27 cellular contexts compared by ENCODE assay signal in the genomic region with DNA sequence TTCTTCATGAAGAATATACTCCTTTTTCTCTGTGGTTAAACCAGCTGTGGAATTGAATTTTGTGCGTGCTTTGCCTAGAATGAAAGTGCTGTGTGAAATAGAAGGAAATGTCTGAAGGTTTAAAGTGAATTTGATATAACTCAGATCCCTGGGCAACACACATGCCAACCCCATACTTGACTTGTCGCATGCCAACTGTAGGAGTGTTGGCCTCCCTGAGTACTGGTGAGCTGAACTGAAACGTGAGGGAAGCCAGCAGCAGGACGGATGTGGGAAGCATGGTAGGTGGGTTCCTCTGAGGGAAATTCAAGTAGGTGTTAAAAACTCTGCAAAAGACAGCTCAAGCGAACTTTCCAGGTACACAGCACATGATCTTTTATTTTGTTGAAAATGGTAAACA.
"Had no signal": no experiment of that assay in that cellular context is flagged by ENCODE, and none has a peak within 500 bp of the region (broad histone marks: within the 10 kb centered on the region; RNA-seq: fewer than 3 reads in every experiment).

No MANE protein-coding gene starts in this region.

- H3K27me3 ChIP-seq: body of pancreas, cardiac muscle cell, dorsolateral prefrontal cortex had no signal

- FAIRE-seq: frontal cortex had no signal

- DNase-seq: activated CD4-positive, alpha-beta memory T cell treated with anti-CD3 and anti-CD28 coated beads, Interleukin-2, amount 10 ng/mL, durations not matched to agents 7 days and 5 days; activated CD4-positive, alpha-beta T cell treated with anti-CD3 and anti-CD28 coated beads for 1 hour; activated CD4-positive, alpha-beta T cell treated with anti-CD3 and anti-CD28 coated beads for 4 hours; activated CD4-positive, alpha-beta T cell treated with anti-CD3 and anti-CD28 coated beads, Interleukin-2, amount 10 ng/mL, durations not matched to agents 7 days and 5 days; activated CD4-positive, alpha-beta T cell treated with anti-CD3 and anti-CD28 coated beads, Interleukin-2, amount 50 U/mL, for 4 hours; activated CD8-positive, alpha-beta memory T cell treated with anti-CD3 and anti-CD28 coated beads, Interleukin-2, amount 50 U/mL, for 48 hours; activated gamma-delta T cell; activated naive CD4-positive, alpha-beta T cell; activated naive CD4-positive, alpha-beta T cell treated with anti-CD3 and anti-CD28 coated beads, Interleukin-2, amount 10 ng/mL, durations not matched to agents 7 days and 5 days; activated T-cell treated with anti-CD3 and anti-CD28 coated beads for 4 hours; activated T-cell treated with anti-CD3 and anti-CD28 coated beads, Interleukin-2, amount 50 U/mL, for 24 hours; activated T-cell treated with anti-CD3 and anti-CD28 coated beads, Interleukin-2, amount 50 U/mL, for 72 hours; amniotic stem cell; anterior cingulate cortex; body of pancreas; dorsolateral prefrontal cortex; effector memory CD4-positive, alpha-beta T cell; endodermal cell; foreskin fibroblast; head of caudate nucleus; T-helper 2 cell had no signal

- H3K27ac ChIP-seq: body of pancreas, cardiac muscle cell, coronary artery, VCaP had no signal

- H3K4me3 ChIP-seq: body of pancreas, cardiac muscle cell, coronary artery, dorsolateral prefrontal cortex had no signal

- H3K9me3 ChIP-seq: body of pancreas had no signal

- ATAC-seq: activated T-cell treated with anti-CD3 and anti-CD28 coated beads, Interleukin-2, amount 50 U/mL, for 72 hours; body of pancreas; esophagus mucosa; WTC11 had no signal

- H3K4me1 ChIP-seq: body of pancreas had no signal
